25 cellular contexts compared by ENCODE assay signal in genomic region chr6:122118945-122119506, GRCh38.
DNase-seq lines count a peak whose midpoint lies in the region; ATAC-seq, FAIRE-seq and TF ChIP-seq lines count a peak whose summit lies in the region.
"Had no signal": no experiment of that assay in that cellular context is flagged by ENCODE, and none has a peak within 500 bp of the region (broad histone marks: within the 10 kb centered on the region; RNA-seq: fewer than 3 reads in every experiment).

No MANE protein-coding gene starts in this region.

- H3K36me3 ChIP-seq in HEK293 (ENCODE audit: control insufficient read depth in 2 of 2, insufficient read depth in 1 of 2, low read length in 2 of 2) = no peaks in the 10 kb centered on the region
- no peaks in the 10 kb centered on the region for H3K36me3 ChIP-seq in K562 (ENCODE audit: control insufficient read depth, insufficient read depth, low read length)
- H3K36me3 ChIP-seq: BE2C, BLaER1 had no signal

- TF ChIP-seq POLR2A in K562 (conservative IDR thresholded peaks at IDR 0.05) = no peak

- no peaks in the 10 kb centered on the region for H3K79me2 ChIP-seq in K562 (ENCODE audit: control insufficient read depth, insufficient read depth, low read length)

- peak; percentile 21 for FAIRE-seq in G401.6 (lab: Jason Lieb, UNC)
- FAIRE-seq in K562 (lab: Jason Lieb, UNC) = no peak
- FAIRE-seq: A204.1, GM12891, GM19239 had no signal

- TF ChIP-seq EP300 in K562 (IDR thresholded peaks at IDR 0.05; ENCODE audit: low read length) = no peak

- no peak overlapping the region for H3K4me3 Mint-ChIP-seq in activated CD4-positive, alpha-beta memory T cell treated with anti-CD3 and anti-CD28 coated beads for 36 hours
- H3K4me3 Mint-ChIP-seq: CD14-positive monocyte; CD4-positive, alpha-beta memory T cell; CD4-positive, CD25-positive, alpha-beta regulatory T cell; CD8-positive, alpha-beta memory T cell had no signal

- no peak for ATAC-seq in K562

- H3K9me3 ChIP-seq in HEK293 (ENCODE audit: control insufficient read depth, insufficient read depth, low read depth, low read length) = no peaks in the 10 kb centered on the region
- no peaks in the 10 kb centered on the region for H3K9me3 ChIP-seq in K562 (replicated peaks; ENCODE audit: control insufficient read depth, insufficient read depth, low read depth, low read length)
- H3K9me3 ChIP-seq: BE2C, BLaER1 had no signal

- no peak overlapping the region for H2AFZ ChIP-seq in K562 (ENCODE audit: low read depth, low read length)

- no peak overlapping the region for H3K27ac Mint-ChIP-seq in activated CD4-positive, alpha-beta memory T cell treated with anti-CD3 and anti-CD28 coated beads for 36 hours
- H3K27ac Mint-ChIP-seq: CD14-positive monocyte; CD4-positive, alpha-beta memory T cell; CD4-positive, CD25-positive, alpha-beta regulatory T cell; CD8-positive, alpha-beta memory T cell had no signal

- no peaks in the 10 kb centered on the region for H3K27me3 ChIP-seq in K562 (ENCODE audit: control insufficient read depth in 2 of 2, insufficient read depth in 2 of 2, low read length in 2 of 2)
- H3K27me3 ChIP-seq: BE2C, BLaER1 had no signal

- DNase-seq in K562 (ENCODE audit: extremely low read depth in 1 of 4, low spot score in 3 of 4) = no peak
- DNase-seq in NCI-H2227 treated with DMSO at 0.1 percent for 48 hours (lab: John Stamatoyannopoulos, UW) = no peak
- DNase-seq in activated CD4-positive, alpha-beta memory T cell treated with anti-CD3 and anti-CD28 coated beads for 36 hours = no peak
- DNase-seq: 8988T; ACHN; BE2C; C1 segment of cervical spinal cord; CD4-positive, alpha-beta memory T cell; CD4-positive, CD25-positive, alpha-beta regulatory T cell; CD8-positive, alpha-beta memory T cell; COR-L47; DMS 273 treated with DMSO at 0.1 percent for 48 hours; DMS153; DMS53; DMS79; DND-41; EL; GF-D8 had no signal

- intact Hi-C loops in K562 (cut with micrococcal nuclease) = no loop called here
- intact Hi-C loops in activated CD4-positive, alpha-beta memory T cell treated with anti-CD3 and anti-CD28 coated beads for 36 hours (cut with micrococcal nuclease) = no loop called here

- H3K9ac ChIP-seq in K562 (ENCODE audit: insufficient read depth in 1 of 2, low read depth in 2 of 2, low read length in 2 of 2) = no peak overlapping the region
- H3K9ac ChIP-seq: BLaER1 had no signal

- H3K36me3 Mint-ChIP-seq in activated CD4-positive, alpha-beta memory T cell treated with anti-CD3 and anti-CD28 coated beads for 36 hours = no peaks in the 10 kb centered on the region
- H3K36me3 Mint-ChIP-seq: CD14-positive monocyte; CD4-positive, alpha-beta memory T cell; CD4-positive, CD25-positive, alpha-beta regulatory T cell; CD8-positive, alpha-beta memory T cell had no signal

- no peak overlapping the region for H3K27ac ChIP-seq in HEK293 (ENCODE audit: extremely low read depth, low read depth, low read length)
- no peak overlapping the region for H3K27ac ChIP-seq in K562 (ENCODE audit: extremely low read depth, low read depth, low read length)
- H3K27ac ChIP-seq: BLaER1 had no signal

- POLR2A ChIA-PET in HEK293 (lab: Yijun Ruan, JAX) (no interaction called here), K562 (lab: Yijun Ruan, JAX) (no interaction called here)
- POLR2A ChIA-PET in activated CD4-positive, alpha-beta memory T cell treated with anti-CD3 and anti-CD28 coated beads for 36 hours (lab: Charles Lee) = no interaction called here

- in situ Hi-C loops in K562 (cut with MboI) = no loop called here

- no peaks in the 10 kb centered on the region for H3K27me3 Mint-ChIP-seq in activated CD4-positive, alpha-beta memory T cell treated with anti-CD3 and anti-CD28 coated beads for 36 hours
- H3K27me3 Mint-ChIP-seq: CD4-positive, alpha-beta memory T cell; CD4-positive, CD25-positive, alpha-beta regulatory T cell had no signal

- BruUV-seq in K562 (replicated peaks; lab: Mats Ljungman, UMichigan) = no TSS peak

- WGBS in K562 (ENCODE audit: insufficient coverage, low coverage, missing lambda C conversion rate) = 0% methylated on average over 1 of the region's 1 CpG

- H3K4me1 Mint-ChIP-seq in activated CD4-positive, alpha-beta memory T cell treated with anti-CD3 and anti-CD28 coated beads for 36 hours (ENCODE audit: low read depth) = no peaks in the 10 kb centered on the region
- H3K4me1 Mint-ChIP-seq: CD14-positive monocyte; CD4-positive, alpha-beta memory T cell; CD4-positive, CD25-positive, alpha-beta regulatory T cell; CD8-positive, alpha-beta memory T cell had no signal

- no peaks in the 10 kb centered on the region for H3K9me3 Mint-ChIP-seq in activated CD4-positive, alpha-beta memory T cell treated with anti-CD3 and anti-CD28 coated beads for 36 hours

- TF ChIP-seq CTCF in HEK293 (tag by site-specific recombination; IDR thresholded peaks at IDR 0.05) (no peak), K562 (IDR thresholded peaks at IDR 0.05 in 2 of 3, conservative IDR thresholded peaks at IDR 0.05 in 1 of 3; ENCODE audit: insufficient read depth in 2 of 3, low read depth in 1 of 3, low read length in 3 of 3) (no peak)

- H4K20me1 ChIP-seq in K562 (replicated peaks; ENCODE audit: control insufficient read depth, insufficient read depth, low read length) = no peaks in the 10 kb centered on the region
- H4K20me1 ChIP-seq: BLaER1 had no signal

- H3K4me2 ChIP-seq in K562 (ENCODE audit: insufficient read depth, low read length) = no peak overlapping the region
- H3K4me2 ChIP-seq: BLaER1 had no signal

- CTCF ChIA-PET in HEK293 (lab: Yijun Ruan, JAX) = no interaction called here
- CTCF ChIA-PET in K562 (lab: Yijun Ruan, JAX; ENCODE audit: low intra/inter-chr PET ratio) = no interaction called here
- CTCF ChIA-PET in activated CD4-positive, alpha-beta memory T cell treated with anti-CD3 and anti-CD28 coated beads for 36 hours (lab: Charles Lee) = no interaction called here

- TF ChIP-seq RAD21 in K562 (CRISPR knock-in tag; conservative IDR thresholded peaks at IDR 0.05 in 1 of 2, IDR thresholded peaks at IDR 0.05 in 1 of 2) = no peak

- no peaks in the 10 kb centered on the region for H3K9me1 ChIP-seq in K562 (ENCODE audit: control insufficient read depth, insufficient read depth, low read length)

- H3K4me1 ChIP-seq in HEK293 (ENCODE audit: control insufficient read depth, insufficient read depth, low read length) = no peaks in the 10 kb centered on the region
- H3K4me1 ChIP-seq in K562 (replicated peaks in 1 of 2; ENCODE audit: control insufficient read depth in 2 of 2, insufficient read depth in 2 of 2, low read length in 2 of 2) = no peaks in the 10 kb centered on the region
- H3K4me1 ChIP-seq: BE2C, BLaER1 had no signal

- H3K4me3 ChIP-seq in HEK293 (ENCODE audit: low read depth, low read length) (no peak overlapping the region), K562 (no peak overlapping the region)
- H3K4me3 ChIP-seq: BLaER1 had no signal

TF ChIP-seq in HEK293, 187 proteins besides CTCF, POLR2A, EP300 and RAD21:
- no peak for TF ChIP-seq KLF9 (tag by site-specific recombination; IDR thresholded peaks at IDR 0.05; ENCODE audit: low read depth)
- TF ChIP-seq ZBTB7A (tag by site-specific recombination; IDR thresholded peaks at IDR 0.05; ENCODE audit: low read depth) = no peak
- TF ChIP-seq ZNF366 (tag by site-specific recombination; conservative IDR thresholded peaks at IDR 0.05) = peak; percentile 52
TF ChIP-seq in HEK293: peak in this region for 1.

TF ChIP-seq in K562, 482 proteins besides CTCF, POLR2A, EP300 and RAD21 (continues in another document):
- no peak for TF ChIP-seq MTA3 (IDR thresholded peaks at IDR 0.05; ENCODE audit: borderline replicate concordance)
- TF ChIP-seq PCBP2 (IDR thresholded peaks at IDR 0.05; ENCODE audit: low read depth, low read length, poor library complexity, severe bottlenecking) = peak; percentile 66
